Comparison of ENCODE assay signal across 31 cellular contexts in genomic region chr13:32026619-32027018, GRCh38.
"Had no signal": no experiment of that assay in that cellular context is flagged by ENCODE, and none has a peak within 500 bp of the region (broad histone marks: within the 10 kb centered on the region; RNA-seq: fewer than 3 reads in every experiment).

No MANE protein-coding gene starts in this region.

- H3K36me3 ChIP-seq: ascending aorta, cardiac muscle cell had no signal

- H3K27ac Mint-ChIP-seq: activated B cell treated with CpG ODN at 0.5 μM for 24 hours; activated CD4-positive, alpha-beta T cell treated with anti-CD3 and anti-CD28 coated beads, Interleukin-2, amount 10 ng/mL, durations not matched to agents 24 days and 14 days; activated CD8-positive, alpha-beta memory T cell treated with anti-CD3 and anti-CD28 coated beads, Interleukin-2, amount 10 ng/mL, durations not matched to agents 7 days and 5 days; activated naive CD4-positive, alpha-beta T cell treated with anti-CD3 and anti-CD28 coated beads, Interleukin-2, amount 50 U/mL, for 24 hours; activated T-cell treated with anti-CD3 and anti-CD28 coated beads, Interleukin-2, amount 50 U/mL, for 24 hours; activated T-helper 1 cell treated with anti-CD3 and anti-CD28 coated beads, Interleukin-12 subunit alpha, Interleukin-12 subunit beta, Interleukin-2, Interleukin-4 antibody, amounts not matched to agents 30 ng/mL and 10 ng/mL and 1 ng/mL, durations not matched to agents 14 hours and 24 hours and 36 hours; T-cell had no signal

- H3K27me3 ChIP-seq: ascending aorta, body of pancreas had no signal

- H3K36me3 Mint-ChIP-seq: activated CD8-positive, alpha-beta memory T cell treated with anti-CD3 and anti-CD28 coated beads, Interleukin-2, amount 10 ng/mL, durations not matched to agents 7 days and 5 days; activated naive CD4-positive, alpha-beta T cell treated with anti-CD3 and anti-CD28 coated beads, Interleukin-2, amount 50 U/mL, for 24 hours; T-cell had no signal

- H3K4me3 ChIP-seq: ascending aorta, body of pancreas, cardiac muscle cell, SK-N-MC had no signal

- H3K4me3 Mint-ChIP-seq: activated B cell treated with CpG ODN at 0.5 μM for 24 hours; activated CD4-positive, alpha-beta T cell treated with anti-CD3 and anti-CD28 coated beads, Interleukin-2, amount 10 ng/mL, durations not matched to agents 24 days and 14 days; activated CD8-positive, alpha-beta memory T cell treated with anti-CD3 and anti-CD28 coated beads, Interleukin-2, amount 10 ng/mL, durations not matched to agents 7 days and 5 days; activated naive CD4-positive, alpha-beta T cell treated with anti-CD3 and anti-CD28 coated beads, Interleukin-2, amount 50 U/mL, for 24 hours; activated T-cell treated with anti-CD3 and anti-CD28 coated beads, Interleukin-2, amount 50 U/mL, for 24 hours; activated T-helper 1 cell treated with anti-CD3 and anti-CD28 coated beads, Interleukin-12 subunit alpha, Interleukin-12 subunit beta, Interleukin-2, Interleukin-4 antibody, amounts not matched to agents 30 ng/mL and 10 ng/mL and 1 ng/mL, durations not matched to agents 14 hours and 24 hours and 36 hours; T-cell had no signal

- H3K4me1 ChIP-seq: ascending aorta had no signal

- H3K9me3 Mint-ChIP-seq: activated B cell treated with CpG ODN at 0.5 μM for 24 hours; activated CD4-positive, alpha-beta T cell treated with anti-CD3 and anti-CD28 coated beads, Interleukin-2, amount 10 ng/mL, durations not matched to agents 24 days and 14 days; activated naive CD4-positive, alpha-beta T cell treated with anti-CD3 and anti-CD28 coated beads, Interleukin-2, amount 50 U/mL, for 24 hours; activated T-cell treated with anti-CD3 and anti-CD28 coated beads, Interleukin-2, amount 50 U/mL, for 24 hours; activated T-helper 1 cell treated with anti-CD3 and anti-CD28 coated beads, Interleukin-12 subunit alpha, Interleukin-12 subunit beta, Interleukin-2, Interleukin-4 antibody, amounts not matched to agents 30 ng/mL and 10 ng/mL and 1 ng/mL, durations not matched to agents 14 hours and 24 hours and 36 hours; T-cell had no signal

- H3K27ac ChIP-seq: ascending aorta, body of pancreas, cardiac muscle cell, SK-N-MC had no signal

- DNase-seq: activated B cell treated with CpG ODN at 0.5 μM for 24 hours; activated CD4-positive, alpha-beta T cell treated with anti-CD3 and anti-CD28 coated beads for 1 hour; activated CD4-positive, alpha-beta T cell treated with anti-CD3 and anti-CD28 coated beads, Interleukin-2, amount 10 ng/mL, durations not matched to agents 24 days and 14 days; activated CD4-positive, alpha-beta T cell treated with anti-CD3 and anti-CD28 coated beads, Interleukin-2, amount 50 U/mL, for 48 hours; activated CD8-positive, alpha-beta memory T cell treated with anti-CD3 and anti-CD28 coated beads, Interleukin-2, amount 10 ng/mL, durations not matched to agents 7 days and 5 days; activated effector memory CD4-positive, alpha-beta T cell treated with Interleukin-2 at 50 U/mL for 16 hours; activated naive CD4-positive, alpha-beta T cell; activated T-cell treated with anti-CD3 and anti-CD28 coated beads, Interleukin-2, amount 50 U/mL, for 24 hours; body of pancreas; Kasumi-1; KBM-7; NCI-H1105 treated with DMSO at 0.1 percent for 48 hours; NCI-H1694 treated with DMSO at 0.1 percent for 48 hours; NCI-H2029 treated with DMSO at 0.1 percent for 48 hours; NCI-H2171; NCI-H2227 treated with DMSO at 0.1 percent for 48 hours; NCI-H446 treated with DMSO at 0.1 percent for 48 hours; NCI-H526; NK-92 treated with Interleukin-12 subunit alpha and Interleukin-12 subunit beta, amount 100 ng/mL, for 24 hours; OCI-M1; RPMI8226; T-cell; T-helper 2 cell; T1000 had no signal

- ATAC-seq: activated CD8-positive, alpha-beta memory T cell treated with anti-CD3 and anti-CD28 coated beads, Interleukin-2, amount 10 ng/mL, durations not matched to agents 7 days and 5 days; body of pancreas; Panc1; Right ventricle myocardium inferior; T-cell had no signal

- H3K9me3 ChIP-seq: ascending aorta, body of pancreas had no signal
